ENCODE assay signal across 8 cellular contexts in genomic region chr1:175192630-175193338, GRCh38. TPM values are rescaled to one million over a fixed set of nuclear protein-coding genes. Genes with fewer than 3 reads are reported as not detected.
A peak's percentile ranks its signal among the peaks of the same experiment; 100 is the strongest.
DNase-seq lines count a peak whose midpoint lies in the region; ATAC-seq and TF ChIP-seq lines count a peak whose summit lies in the region.

Gene KIAA0040, minus strand, starts transcription at chr1:175192776. Its CDS starts 31,763 bp downstream, at chr1:175161013.

- peak in 3 of 9 donors; percentile 33 to 43 (median 36) for TF ChIP-seq CTCF in heart right ventricle (IDR thresholded peaks at IDR 0.05)

- H3K4me1 ChIP-seq in SJSA1 (replicated peaks) (peaks cover 22% of the 10 kb centered on the region), heart right ventricle (peaks cover 6 to 66% (median 47%) of the 10 kb centered on the region in 9 donors)

- intact Hi-C loops in heart right ventricle (cut with DNase I) = loop anchor here in 1 of 10 donors (5.0 kb wide), 1 partner anchor 35 kb away; no protein-coding TSS in a partner anchor

- DNase-seq in Caki2 (ENCODE audit: low read depth) = peak; percentile 73
- peak; percentile 85 for DNase-seq in HT-29 (ENCODE audit: low spot score)
- DNase-seq in SJSA1 (ENCODE audit: low read depth in 1 of 2, low spot score in 2 of 2) = peak; percentile 68 to 83
- DNase-seq in activated naive CD4-positive, alpha-beta T cell treated with anti-CD3 and anti-CD28 coated beads, Interleukin-2, amount 50 U/mL, for 16 hours = peak; percentile 62
- peak; percentile 84 to 87 for DNase-seq in heart right ventricle
- DNase-seq in pulmonary artery endothelial cell (ENCODE audit: low read depth, low spot score) = no peak
- no peak for DNase-seq in HUDEP-2 (lab: John Stamatoyannopoulos, UW; ENCODE audit: unreplicated experiment in 76 of 76)

- H3K9me3 ChIP-seq in SJSA1 (replicated peaks) (no peaks in the 10 kb centered on the region), heart right ventricle (no peaks in the 10 kb centered on the region)

- H3K27ac ChIP-seq in SJSA1 (peak within 1 kb of the TSS; percentile 52), heart right ventricle (peak within 1 kb of the TSS; percentile 79 to 97 (median 88))

- H3K36me3 ChIP-seq in SJSA1 = no peaks in the 10 kb centered on the region
- no peaks in the 10 kb centered on the region for H3K36me3 ChIP-seq in heart right ventricle

- H3K4me3 ChIP-seq in SJSA1 (peak within 1 kb of the TSS; percentile 50), heart right ventricle (peak within 1 kb of the TSS; percentile 49 to 95 (median 74))

- WGBS in heart right ventricle, 2 donors = 0 to 1% methylated on average over 48 to 54 of the region's 54 CpGs

- in situ Hi-C loops in Caki2 (cut with HindIII; ENCODE audit: low pct_unique_long_range_greater_than_20kb, low sequenced_read_pairs) = no loop called here

- H3K27me3 ChIP-seq in SJSA1 (replicated peaks) (no peaks in the 10 kb centered on the region), heart right ventricle (no peaks in the 10 kb centered on the region)

- ATAC-seq in GM19463 (IDR thresholded peaks at IDR 0.05; ENCODE audit: unreplicated experiment) (peak; percentile 50), heart right ventricle (peak; percentile 85 to 94 (median 87))

RNA-seq across cellular contexts. Expression of gene KIAA0040, which starts in this region (rescaled TPM):
- total RNA-seq in Caki2 (2014; rRNA removed; shearing (Covaris generic); ENCODE audit: low replicate concordance) = 0.98 and 2.0 TPM in 2 replicates
- 5.8 and 8.3 TPM in 2 replicates for total RNA-seq in HT-29 (2014; rRNA removed; shearing (Covaris generic))
- total RNA-seq in SJSA1 (2014; rRNA removed; shearing (Covaris generic)) = 4.0 and 14.5 TPM in 2 replicates
- total RNA-seq in heart right ventricle (10 to 100 TPM in 6 of 10 donors, 1 to 10 TPM in 4; 6.3 to 37.2 (median 11.1) TPM), pulmonary artery endothelial cell (12.4 and 34.5 TPM in 2 replicates)
- 10 to 100 TPM in 1 of 2 donors, 1 to 10 TPM in 1; 8.7 to 13.1 TPM for polyA plus RNA-seq in heart right ventricle

Comparison
In these comparisons a context has a peak if more than half of its experiments do, and no peak if none do; other contexts are left out.
1. DNase-seq: peak in Caki2 (single experiment), HT-29 (single experiment), SJSA1 (2 of 2), activated naive CD4-positive, alpha-beta T cell treated with anti-CD3 and anti-CD28 coated beads, Interleukin-2, amount 50 U/mL, for 16 hours (single experiment) and heart right ventricle (2 of 2); none in pulmonary artery endothelial cell (single experiment) and HUDEP-2 (0 of 76).